ENCODE assay signal across 1 cellular context in the genomic region with DNA sequence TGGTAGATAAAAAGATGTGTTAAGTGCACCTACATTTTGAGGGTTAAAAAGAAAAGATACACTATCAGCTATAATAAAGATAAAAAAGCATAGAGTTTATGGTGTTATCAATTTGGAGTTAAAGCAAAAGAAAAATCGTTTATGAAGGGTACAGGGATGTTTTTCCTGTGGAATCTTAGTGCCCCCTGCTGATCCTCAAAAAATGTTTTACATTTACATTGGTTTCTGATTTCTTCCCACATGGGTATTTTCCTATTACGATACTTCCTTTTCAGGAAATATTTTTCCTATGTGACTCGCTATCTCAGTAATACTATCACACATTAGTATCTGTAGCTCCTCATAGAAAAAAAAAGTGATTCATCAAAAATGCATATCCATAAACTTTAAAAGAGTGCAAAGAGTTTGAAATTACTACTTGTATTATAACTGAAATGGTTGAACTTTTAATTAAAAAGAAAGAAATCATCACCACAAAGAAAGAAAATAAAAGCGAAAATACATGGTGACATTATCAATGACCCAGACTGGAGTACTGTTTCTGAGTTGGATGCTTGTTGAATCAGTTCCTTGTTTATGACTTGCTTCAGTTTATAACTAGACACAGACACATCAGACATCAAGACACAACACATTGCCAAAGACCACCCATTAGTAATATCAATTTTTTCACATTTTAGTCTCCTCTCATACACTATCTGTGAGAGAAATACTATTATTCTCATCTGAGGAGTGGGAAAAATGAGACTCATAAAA.
TF ChIP-seq lines count a peak whose summit lies in the region.

No MANE protein-coding gene starts in this region.

TF ChIP-seq in GM23338, 12 proteins besides CTCF, POLR2A, EP300 and RAD21 (continued from another document):
- TF ChIP-seq, protein P1, sequence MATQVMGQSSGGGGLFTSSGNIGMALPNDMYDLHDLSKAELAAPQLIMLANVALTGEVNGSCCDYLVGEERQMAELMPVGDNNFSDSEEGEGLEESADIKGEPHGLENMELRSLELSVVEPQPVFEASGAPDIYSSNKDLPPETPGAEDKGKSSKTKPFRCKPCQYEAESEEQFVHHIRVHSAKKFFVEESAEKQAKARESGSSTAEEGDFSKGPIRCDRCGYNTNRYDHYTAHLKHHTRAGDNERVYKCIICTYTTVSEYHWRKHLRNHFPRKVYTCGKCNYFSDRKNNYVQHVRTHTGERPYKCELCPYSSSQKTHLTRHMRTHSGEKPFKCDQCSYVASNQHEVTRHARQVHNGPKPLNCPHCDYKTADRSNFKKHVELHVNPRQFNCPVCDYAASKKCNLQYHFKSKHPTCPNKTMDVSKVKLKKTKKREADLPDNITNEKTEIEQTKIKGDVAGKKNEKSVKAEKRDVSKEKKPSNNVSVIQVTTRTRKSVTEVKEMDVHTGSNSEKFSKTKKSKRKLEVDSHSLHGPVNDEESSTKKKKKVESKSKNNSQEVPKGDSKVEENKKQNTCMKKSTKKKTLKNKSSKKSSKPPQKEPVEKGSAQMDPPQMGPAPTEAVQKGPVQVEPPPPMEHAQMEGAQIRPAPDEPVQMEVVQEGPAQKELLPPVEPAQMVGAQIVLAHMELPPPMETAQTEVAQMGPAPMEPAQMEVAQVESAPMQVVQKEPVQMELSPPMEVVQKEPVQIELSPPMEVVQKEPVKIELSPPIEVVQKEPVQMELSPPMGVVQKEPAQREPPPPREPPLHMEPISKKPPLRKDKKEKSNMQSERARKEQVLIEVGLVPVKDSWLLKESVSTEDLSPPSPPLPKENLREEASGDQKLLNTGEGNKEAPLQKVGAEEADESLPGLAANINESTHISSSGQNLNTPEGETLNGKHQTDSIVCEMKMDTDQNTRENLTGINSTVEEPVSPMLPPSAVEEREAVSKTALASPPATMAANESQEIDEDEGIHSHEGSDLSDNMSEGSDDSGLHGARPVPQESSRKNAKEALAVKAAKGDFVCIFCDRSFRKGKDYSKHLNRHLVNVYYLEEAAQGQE (IDR thresholded peaks at IDR 0.05; ENCODE audit: unreplicated experiment) = no peak
- TF ChIP-seq NANOG (IDR thresholded peaks at IDR 0.05; ENCODE audit: borderline replicate concordance) (no peak), EZH2phosphoT487 (IDR thresholded peaks at IDR 0.05; ENCODE audit: unreplicated experiment) (no peak)
- TF ChIP-seq, protein P2, sequence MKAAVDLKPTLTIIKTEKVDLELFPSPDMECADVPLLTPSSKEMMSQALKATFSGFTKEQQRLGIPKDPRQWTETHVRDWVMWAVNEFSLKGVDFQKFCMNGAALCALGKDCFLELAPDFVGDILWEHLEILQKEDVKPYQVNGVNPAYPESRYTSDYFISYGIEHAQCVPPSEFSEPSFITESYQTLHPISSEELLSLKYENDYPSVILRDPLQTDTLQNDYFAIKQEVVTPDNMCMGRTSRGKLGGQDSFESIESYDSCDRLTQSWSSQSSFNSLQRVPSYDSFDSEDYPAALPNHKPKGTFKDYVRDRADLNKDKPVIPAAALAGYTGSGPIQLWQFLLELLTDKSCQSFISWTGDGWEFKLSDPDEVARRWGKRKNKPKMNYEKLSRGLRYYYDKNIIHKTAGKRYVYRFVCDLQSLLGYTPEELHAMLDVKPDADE (IDR thresholded peaks at IDR 0.05) = no peak
